In the genomic region with DNA sequence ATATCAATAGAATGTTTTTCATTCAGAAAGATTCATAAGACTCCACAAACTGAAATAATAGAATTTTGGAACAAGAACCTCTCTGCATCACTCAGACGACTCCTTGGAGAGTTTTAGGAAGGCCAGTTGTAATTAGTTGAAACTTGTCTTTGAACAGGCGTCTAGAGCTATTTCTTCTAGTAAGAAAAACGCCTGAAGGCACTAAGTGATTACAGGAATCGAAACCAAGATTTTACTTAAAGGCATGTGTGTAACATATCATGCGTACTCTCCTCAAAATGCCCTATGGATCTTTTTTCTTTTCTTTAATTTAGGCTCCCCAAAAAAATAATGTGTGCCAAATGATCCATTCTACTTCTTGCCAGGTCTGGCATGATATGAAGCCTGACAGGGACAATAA, we compare ENCODE assay signal across 18 cellular contexts.
A peak's percentile ranks its signal among the peaks of the same experiment; 100 is the strongest.
DNase-seq lines count a peak whose midpoint lies in the region; ATAC-seq and TF ChIP-seq lines count a peak whose summit lies in the region.
"Had no signal": no experiment of that assay in that cellular context is flagged by ENCODE, and none has a peak within 500 bp of the region (broad histone marks: within the 10 kb centered on the region; RNA-seq: fewer than 3 reads in every experiment).

No MANE protein-coding gene starts in this region.

- H3K9me3 ChIP-seq in OCI-LY3 (ENCODE audit: insufficient read depth, low read length), result no peaks in the 10 kb centered on the region
- H3K9me3 ChIP-seq in lower lobe of right lung, result no peaks in the 10 kb centered on the region
- H3K9me3 ChIP-seq: gastrocnemius medialis had no signal

- TF ChIP-seq CTCF in OCI-LY3 (IDR thresholded peaks at IDR 0.05; ENCODE audit: low read depth, low read length), result no peak
- TF ChIP-seq CTCF in lower lobe of right lung (IDR thresholded peaks at IDR 0.05), result no peak

- H3K4me3 ChIP-seq in OCI-LY3 (ENCODE audit: low read length), result peak overlapping the region; percentile 59
- no peak overlapping the region for H3K4me3 ChIP-seq in lower lobe of right lung
- H3K4me3 ChIP-seq: gastrocnemius medialis had no signal

- H3K4me1 ChIP-seq in OCI-LY3 (ENCODE audit: low read length) (peaks cover 28% of the 10 kb centered on the region), lower lobe of right lung (no peaks in the 10 kb centered on the region)
- H3K4me1 ChIP-seq: gastrocnemius medialis had no signal

- H3K4me2 ChIP-seq in OCI-LY3 (ENCODE audit: low read length), result peak overlapping the region; percentile 84

- H3K36me3 ChIP-seq in OCI-LY3 (replicated peaks; ENCODE audit: low read depth, low read length) (no peaks in the 10 kb centered on the region), lower lobe of right lung (no peaks in the 10 kb centered on the region)
- H3K36me3 ChIP-seq: gastrocnemius medialis had no signal

- H3K27ac ChIP-seq in OCI-LY3 (ENCODE audit: low read length) (peak overlapping the region; percentile 77), lower lobe of right lung (no peak overlapping the region)
- H3K27ac ChIP-seq: gastrocnemius medialis had no signal

- peak overlapping the region; percentile 38; the same call in 1 of the 2 replicates for H3K9ac ChIP-seq in OCI-LY3 (ENCODE audit: low read length)

- TF ChIP-seq POLR2A in GM18505 (IDR thresholded peaks at IDR 0.05; ENCODE audit: borderline replicate concordance, extremely low read depth, insufficient read depth, insufficient read length), result no peak

- intact Hi-C loops in lower lobe of right lung (cut with DNase I), result no loop called here

- DNase-seq in 8988T, result no peak
- DNase-seq in lower lobe of right lung, result no peak
- DNase-seq: ACHN; activated gamma-delta T cell treated with Interleukin-2 at 50 U/mL for 16 hours; anterior cingulate cortex; CD4-positive, alpha-beta memory T cell; gastrocnemius medialis; naive B cell; NCI-H2081; NCI-H526 treated with DMSO at 0.1 percent for 48 hours; stimulated activated naive B cell treated with anti-CD40 and anti-IgM and Interleukin-4, amounts not matched to agents 10 μg/mL and 1 μg/mL and 100 μg/mL, for 72 hours had no signal

- H3K79me2 ChIP-seq in OCI-LY3 (ENCODE audit: low read length), result no peaks in the 10 kb centered on the region

- H4K20me1 ChIP-seq in OCI-LY3 (ENCODE audit: insufficient read depth, low read length), result no peaks in the 10 kb centered on the region

- H3K27me3 ChIP-seq in OCI-LY3 (ENCODE audit: low read depth, low read length) (no peaks in the 10 kb centered on the region), lower lobe of right lung (ENCODE audit: low read depth) (no peaks in the 10 kb centered on the region)
- H3K27me3 ChIP-seq: gastrocnemius medialis had no signal

- peak; percentile 28 for ATAC-seq in GM18505 (IDR thresholded peaks at IDR 0.05; ENCODE audit: unreplicated experiment)
- ATAC-seq in GM21526 (IDR thresholded peaks at IDR 0.05; ENCODE audit: low FRiP score, unreplicated experiment), result peak; percentile 46
- ATAC-seq in HG03103 (IDR thresholded peaks at IDR 0.05; ENCODE audit: low read depth, unreplicated experiment), result peak; percentile 30
- ATAC-seq in HG03196 (IDR thresholded peaks at IDR 0.05; ENCODE audit: unreplicated experiment), result no peak
- no peak for ATAC-seq in lower lobe of right lung
- no peak for ATAC-seq in GM18520 (IDR thresholded peaks at IDR 0.05; ENCODE audit: unreplicated experiment)
- ATAC-seq: activated CD4-positive, CD25-positive, alpha-beta regulatory T cell treated with anti-CD3 and anti-CD28 coated beads, Interleukin-2, amount 50 U/mL, for 24 hours; gastrocnemius medialis had no signal

- peak overlapping the region; percentile 79; the same call in 1 of the 2 replicates for H2AFZ ChIP-seq in OCI-LY3 (ENCODE audit: low read depth, low read length)

Comparison
In these comparisons a context has a peak if more than half of its experiments do, and no peak if none do; other contexts are left out.
1. ATAC-seq: peak in GM18505 (single experiment), GM21526 (single experiment) and HG03103 (single experiment); none in HG03196 (single experiment), lower lobe of right lung (0 of 2) and GM18520 (single experiment).